Comparison of ENCODE assay signal across 10 cellular contexts in genomic region chr13:23467048-23467931, GRCh38. TPM values are rescaled to one million over a fixed set of nuclear protein-coding genes. Genes with fewer than 3 reads are reported as not detected.
A peak's percentile ranks its signal among the peaks of the same experiment; 100 is the strongest.
DNase-seq lines count a peak whose midpoint lies in the region; ATAC-seq and TF ChIP-seq lines count a peak whose summit lies in the region.
"Had no signal": no experiment of that assay in that cellular context is flagged by ENCODE, and none has a peak within 500 bp of the region (broad histone marks: within the 10 kb centered on the region; RNA-seq: fewer than 3 reads in every experiment).

No MANE protein-coding gene starts in this region.

- peaks cover 14% of the 10 kb centered on the region for H3K9me3 Mint-ChIP-seq in glutamatergic neuron (ENCODE audit: unreplicated experiment)
- H3K9me3 Mint-ChIP-seq in stimulated activated effector memory CD8-positive, alpha-beta T cell treated with anti-CD3 and anti-CD28 coated beads, Interleukin-12 subunit alpha, Interleukin-12 subunit beta, amount 100 ng/mL, for 72 hours = no peaks in the 10 kb centered on the region
- H3K9me3 Mint-ChIP-seq: memory B cell had no signal

- peaks cover 10% of the 10 kb centered on the region for H3K27me3 Mint-ChIP-seq in glutamatergic neuron (ENCODE audit: unreplicated experiment)

- H3K4me1 Mint-ChIP-seq in glutamatergic neuron (ENCODE audit: low read depth, unreplicated experiment) = peaks cover 45% of the 10 kb centered on the region
- H3K4me1 Mint-ChIP-seq in stimulated activated effector memory CD8-positive, alpha-beta T cell treated with anti-CD3 and anti-CD28 coated beads, Interleukin-12 subunit alpha, Interleukin-12 subunit beta, amount 100 ng/mL, for 72 hours = peaks cover 6% of the 10 kb centered on the region

- no peak for ATAC-seq in stimulated activated effector memory CD8-positive, alpha-beta T cell treated with anti-CD3 and anti-CD28 coated beads, Interleukin-12 subunit alpha, Interleukin-12 subunit beta, amount 100 ng/mL, for 72 hours
- no peak for ATAC-seq in HG02970 (IDR thresholded peaks at IDR 0.05; ENCODE audit: low FRiP score, unreplicated experiment)

- POLR2A ChIA-PET in HEK293T (lab: Yijun Ruan, JAX) = interaction anchor here (0.6 kb wide), 1 partner anchor 34 kb away, joined by 3 read pairs; the partner anchor contains the start of gene SACS

- DNase-seq in GM10266 (ENCODE audit: extremely low spot score) (peak; percentile 32), RPMI7951 (ENCODE audit: low read depth) (peak; percentile 98), glutamatergic neuron (peak; percentile 62), HEK293T (ENCODE audit: extremely low spot score) (no peak), HT-29 (ENCODE audit: low spot score) (no peak)
- DNase-seq in stimulated activated effector memory CD8-positive, alpha-beta T cell treated with anti-CD3 and anti-CD28 coated beads, Interleukin-12 subunit alpha, Interleukin-12 subunit beta, amount 100 ng/mL, for 72 hours (ENCODE audit: low spot score in 2 of 2) = no peak
- no peak for DNase-seq in activated CD4-positive, alpha-beta T cell treated with anti-CD3 and anti-CD28 coated beads for 1 hour
- DNase-seq: cerebellar nuclear complex had no signal

- peak overlapping the region; percentile 98 for H3K27ac Mint-ChIP-seq in glutamatergic neuron (ENCODE audit: unreplicated experiment)
- H3K27ac Mint-ChIP-seq in stimulated activated effector memory CD8-positive, alpha-beta T cell treated with anti-CD3 and anti-CD28 coated beads, Interleukin-12 subunit alpha, Interleukin-12 subunit beta, amount 100 ng/mL, for 72 hours = no peak overlapping the region
- H3K27ac Mint-ChIP-seq: memory B cell had no signal

- CTCF ChIA-PET in HEK293T (lab: Yijun Ruan, JAX) = interaction anchor here (0.6 to 2.0 kb wide), 6 partner anchors 9 to 421 kb away, joined by 3 to 7 read pairs (median 3); partner anchors contain the start of gene TNFRSF19

- peak overlapping the region; percentile 86 for H3K4me3 Mint-ChIP-seq in glutamatergic neuron (ENCODE audit: unreplicated experiment)
- H3K4me3 Mint-ChIP-seq in stimulated activated effector memory CD8-positive, alpha-beta T cell treated with anti-CD3 and anti-CD28 coated beads, Interleukin-12 subunit alpha, Interleukin-12 subunit beta, amount 100 ng/mL, for 72 hours = peak overlapping the region; percentile 65

- peaks cover 13% of the 10 kb centered on the region for H3K36me3 Mint-ChIP-seq in glutamatergic neuron (ENCODE audit: unreplicated experiment)
- H3K36me3 Mint-ChIP-seq in stimulated activated effector memory CD8-positive, alpha-beta T cell treated with anti-CD3 and anti-CD28 coated beads, Interleukin-12 subunit alpha, Interleukin-12 subunit beta, amount 100 ng/mL, for 72 hours = no peaks in the 10 kb centered on the region
- H3K36me3 Mint-ChIP-seq: memory B cell had no signal

- TF ChIP-seq CTCF in GM10266 (IDR thresholded peaks at IDR 0.05; ENCODE audit: control insufficient read depth, insufficient read depth, low read depth, missing control alignments) = no peak
- no peak for TF ChIP-seq CTCF in glutamatergic neuron (IDR thresholded peaks at IDR 0.05; ENCODE audit: partially characterized antibody, unreplicated experiment)

TF ChIP-seq in HEK293T, 16 proteins besides CTCF, POLR2A, EP300 and RAD21:
- no peak for TF ChIP-seq FOXM1 (IDR thresholded peaks at IDR 0.05; ENCODE audit: borderline replicate concordance)
- TF ChIP-seq FOXK2 (IDR thresholded peaks at IDR 0.05) = no peak
- no peak for TF ChIP-seq HDGF (IDR thresholded peaks at IDR 0.05; ENCODE audit: borderline replicate concordance)
- no peak for TF ChIP-seq ELF4 (IDR thresholded peaks at IDR 0.05)
- no peak for TF ChIP-seq CTBP1 (IDR thresholded peaks at IDR 0.05; ENCODE audit: borderline replicate concordance)
- TF ChIP-seq SUZ12 (IDR thresholded peaks at IDR 0.05) = no peak
- TF ChIP-seq TARDBP (IDR thresholded peaks at IDR 0.05) = no peak
- no peak for TF ChIP-seq SP1 (IDR thresholded peaks at IDR 0.05)
- no peak for TF ChIP-seq PKNOX1 (IDR thresholded peaks at IDR 0.05)
- TF ChIP-seq NFRKB (IDR thresholded peaks at IDR 0.05) = no peak
- TF ChIP-seq ZNF384 (IDR thresholded peaks at IDR 0.05) = no peak
- no peak for TF ChIP-seq LEF1 (IDR thresholded peaks at IDR 0.05; ENCODE audit: borderline replicate concordance)
- TF ChIP-seq BHLHE40 (IDR thresholded peaks at IDR 0.05; ENCODE audit: borderline replicate concordance) = no peak
- no peak for TF ChIP-seq FOXA1 (IDR thresholded peaks at IDR 0.05)
- no peak for TF ChIP-seq ARNT (IDR thresholded peaks at IDR 0.05)
- no peak for TF ChIP-seq L3MBTL2 (conservative IDR thresholded peaks at IDR 0.05)

RNA-seq across cellular contexts. Expression of gene SACS, which starts 33.8 kb away (rescaled TPM):
- total RNA-seq in RPMI7951 (2014; rRNA removed; shearing (Covaris generic)) = 63.0 and 64.2 TPM in 2 replicates
- 132 TPM for total RNA-seq in glutamatergic neuron (ENCODE audit: unreplicated experiment)
- total RNA-seq in HT-29 (2014; rRNA removed; shearing (Covaris generic)) = 17.7 and 19.7 TPM in 2 replicates

Comparison
In these comparisons a context has a peak if more than half of its experiments do, and no peak if none do; other contexts are left out.
1. DNase-seq: peak in GM10266 (single experiment), RPMI7951 (single experiment) and glutamatergic neuron (single experiment); none in stimulated activated effector memory CD8-positive, alpha-beta T cell treated with anti-CD3 and anti-CD28 coated beads, Interleukin-12 subunit alpha, Interleukin-12 subunit beta, amount 100 ng/mL, for 72 hours (0 of 2), activated CD4-positive, alpha-beta T cell treated with anti-CD3 and anti-CD28 coated beads for 1 hour (single experiment), HEK293T (single experiment) and HT-29 (single experiment).